Comparison of ENCODE assay signal across 23 cellular contexts in genomic region chr10:1147810-1148209, GRCh38.
"Had no signal": no experiment of that assay in that cellular context is flagged by ENCODE, and none has a peak within 500 bp of the region (broad histone marks: within the 10 kb centered on the region; RNA-seq: fewer than 3 reads in every experiment).

No MANE protein-coding gene starts in this region.

- DNase-seq: cerebellar nuclear complex; effector memory CD4-positive, alpha-beta T cell; esophagus squamous epithelium; foreskin melanocyte; glutamatergic neuron; heart right ventricle; hippocampal formation; left cardiac atrium; left lung; mesenchymal stem cell; mucosa of descending colon; naive B cell; stimulated activated CD4-positive, alpha-beta T cell treated with anti-CD3 and anti-CD28 coated beads, Interleukin-15, amount 100 ng/mL, for 24 hours; stimulated activated CD4-positive, alpha-beta T cell treated with anti-CD3 and anti-CD28 coated beads, Interleukin-2, amount 100 ng/mL, for 48 hours; stimulated activated CD8-positive, alpha-beta memory T cell treated with anti-CD3 and anti-CD28 coated beads, Interleukin-4, amount 100 ng/mL, for 48 hours; stimulated activated naive CD4-positive, alpha-beta T cell; stimulated activated naive CD8-positive, alpha-beta T cell treated with anti-CD3 and anti-CD28 coated beads, Interleukin-15, amount 100 ng/mL, for 72 hours; transverse colon had no signal

- H3K9me3 ChIP-seq: prostate gland, suprapubic skin had no signal

- H3K27me3 ChIP-seq: esophagus squamous epithelium, suprapubic skin, transverse colon had no signal

- H3K36me3 ChIP-seq: esophagus squamous epithelium, heart right ventricle, left lung, prostate gland, suprapubic skin, transverse colon had no signal

- ATAC-seq: heart right ventricle; left cardiac atrium; left lung; mucosa of descending colon; natural killer cell treated with Interleukin-12 subunit alpha and Interleukin-12 subunit beta and Interleukin-15 and Interleukin-18, amount 100 ng/mL, for 72 hours; right cardiac atrium; stimulated activated naive CD8-positive, alpha-beta T cell treated with anti-CD3 and anti-CD28 coated beads, Interleukin-15, amount 100 ng/mL, for 72 hours had no signal

- H3K4me1 ChIP-seq: left lung, prostate gland, suprapubic skin, transverse colon had no signal

- H3K4me3 ChIP-seq: esophagus squamous epithelium, heart right ventricle, left lung, mucosa of descending colon, prostate gland, skin epidermis, suprapubic skin, transverse colon had no signal

- H3K27ac ChIP-seq: esophagus squamous epithelium, heart right ventricle, left lung, prostate gland, skin epidermis, suprapubic skin, transverse colon had no signal
